ENCODE assay signal across 8 cellular contexts in the genomic region with DNA sequence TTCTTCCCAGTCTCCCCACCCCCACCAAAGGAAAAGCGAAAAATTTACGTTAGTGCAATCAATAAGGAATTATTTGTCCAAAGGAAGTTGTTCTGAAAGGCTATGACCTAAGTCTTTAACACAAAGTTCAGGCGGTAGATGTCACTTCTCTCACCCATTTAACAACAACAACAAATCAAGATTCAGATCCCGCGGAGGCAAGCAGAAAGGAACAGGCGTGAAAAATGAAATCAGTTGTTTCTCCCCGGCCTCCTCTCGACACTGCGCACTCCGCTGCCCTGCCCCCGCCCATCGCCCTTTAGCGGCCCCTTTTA. TPM values are rescaled to one million over a fixed set of nuclear protein-coding genes. Genes with fewer than 3 reads are reported as not detected.
DNase-seq lines count a peak whose midpoint lies in the region; ATAC-seq and TF ChIP-seq lines count a peak whose summit lies in the region.

No MANE protein-coding gene starts in this region.

- H3K27me3 ChIP-seq in BLaER1, result no peaks in the 10 kb centered on the region
- no peaks in the 10 kb centered on the region for H3K27me3 ChIP-seq in skeletal muscle satellite cell (ENCODE audit: control insufficient read depth, insufficient read depth, low read length)

- H3K4me1 Mint-ChIP-seq in activated B cell treated with CpG ODN at 0.5 μM for 24 hours (peaks cover 64% of the 10 kb centered on the region), glutamatergic neuron (ENCODE audit: low read depth, unreplicated experiment) (peaks cover 13% of the 10 kb centered on the region)

- ATAC-seq in GM21367 (IDR thresholded peaks at IDR 0.05; ENCODE audit: unreplicated experiment) (peak; percentile 33), activated B cell treated with CpG ODN at 0.5 μM for 24 hours (ENCODE audit: low read depth) (no peak), GM21717 (IDR thresholded peaks at IDR 0.05; ENCODE audit: unreplicated experiment) (no peak)

- peak overlapping the region; percentile 85 for H3K27ac ChIP-seq in BLaER1

- peaks cover 9% of the 10 kb centered on the region for H3K9me3 Mint-ChIP-seq in activated B cell treated with CpG ODN at 0.5 μM for 24 hours
- H3K9me3 Mint-ChIP-seq in glutamatergic neuron (ENCODE audit: unreplicated experiment), result peaks cover 13% of the 10 kb centered on the region

- H4K20me1 ChIP-seq in BLaER1, result no peaks in the 10 kb centered on the region

- H3K4me3 ChIP-seq in BLaER1, result peak overlapping the region; percentile 92
- peak overlapping the region; percentile 95 for H3K4me3 ChIP-seq in skeletal muscle satellite cell (ENCODE audit: low read length)

- H3K36me3 Mint-ChIP-seq in activated B cell treated with CpG ODN at 0.5 μM for 24 hours (ENCODE audit: low read depth), result peaks cover 29% of the 10 kb centered on the region
- H3K36me3 Mint-ChIP-seq in glutamatergic neuron (ENCODE audit: unreplicated experiment), result peaks cover 5% of the 10 kb centered on the region

- H3K4me3 Mint-ChIP-seq in activated B cell treated with CpG ODN at 0.5 μM for 24 hours (peak overlapping the region; percentile 96), glutamatergic neuron (ENCODE audit: unreplicated experiment) (peak overlapping the region; percentile 89)

- H3K4me1 ChIP-seq in BLaER1 (peaks cover 20% of the 10 kb centered on the region), skeletal muscle satellite cell (ENCODE audit: control insufficient read depth, insufficient read depth, low read length) (peaks cover 27% of the 10 kb centered on the region)

- intact Hi-C loops in activated B cell treated with CpG ODN at 0.5 μM for 24 hours (cut with micrococcal nuclease), result loop anchor here (1.0 to 5.0 kb wide), 2 partner anchors 62 to 186 kb away; no protein-coding TSS in a partner anchor

- CTCF ChIA-PET in activated B cell treated with CpG ODN at 0.5 μM for 24 hours (lab: Charles Lee), result interaction anchor here (2.0 kb wide), 1 partner anchor 11 kb away, joined by 5 read pairs; no protein-coding TSS in a partner anchor

- no peaks in the 10 kb centered on the region for H3K27me3 Mint-ChIP-seq in activated B cell treated with CpG ODN at 0.5 μM for 24 hours
- peaks cover 16% of the 10 kb centered on the region for H3K27me3 Mint-ChIP-seq in glutamatergic neuron (ENCODE audit: unreplicated experiment)

- no peaks in the 10 kb centered on the region for H3K36me3 ChIP-seq in BLaER1
- no peaks in the 10 kb centered on the region for H3K36me3 ChIP-seq in skeletal muscle satellite cell (ENCODE audit: insufficient read depth, low read length)

- H3K9me3 ChIP-seq in BLaER1 (no peaks in the 10 kb centered on the region), skeletal muscle satellite cell (replicated peaks; ENCODE audit: low read length) (no peaks in the 10 kb centered on the region)

- H3K4me2 ChIP-seq in BLaER1 (peak overlapping the region; percentile 80), skeletal muscle satellite cell (ENCODE audit: low read length) (peak overlapping the region; percentile 98)

- H3K27ac Mint-ChIP-seq in activated B cell treated with CpG ODN at 0.5 μM for 24 hours (peak overlapping the region; percentile 94), glutamatergic neuron (ENCODE audit: unreplicated experiment) (peak overlapping the region; percentile 93)

- DNase-seq in activated B cell treated with CpG ODN at 0.5 μM for 24 hours, result no peak
- peak; percentile 84 for DNase-seq in glutamatergic neuron
- DNase-seq in activated effector memory CD4-positive, alpha-beta T cell treated with anti-CD3 and anti-CD28 coated beads, Interleukin-2, amount 50 U/mL, for 16 hours, result no peak
- DNase-seq in NCI-H2227 (lab: John Stamatoyannopoulos, UW; ENCODE audit: unreplicated experiment), result no peak

- peak overlapping the region; percentile 87 for H3K9ac ChIP-seq in BLaER1
- peak overlapping the region; percentile 95 for H3K9ac ChIP-seq in skeletal muscle satellite cell (ENCODE audit: low read depth, low read length)

- TF ChIP-seq CTCF in activated B cell treated with CpG ODN at 0.5 μM for 24 hours (IDR thresholded peaks at IDR 0.05) (no peak), glutamatergic neuron (IDR thresholded peaks at IDR 0.05; ENCODE audit: partially characterized antibody, unreplicated experiment) (no peak)

- POLR2A ChIA-PET in activated B cell treated with CpG ODN at 0.5 μM for 24 hours (lab: Charles Lee), result interaction anchor here (0.6 to 3.8 kb wide), 10 partner anchors 13 to 291 kb away, joined by 3 to 116 read pairs (median 6); partner anchors contain the start of gene SINHCAF

RNA-seq across cellular contexts. Expression of gene DENND5B, which starts 1.4 kb away (rescaled TPM):
- total RNA-seq in activated B cell treated with CpG ODN at 0.5 μM for 24 hours, result 56.9 and 64.1 TPM in 2 replicates
- 45.6 TPM for total RNA-seq in glutamatergic neuron (ENCODE audit: unreplicated experiment)
- total RNA-seq in skeletal muscle satellite cell (2012; rRNA removed), result 6.6 and 7.4 TPM in 2 replicates
